ENCODE assay signal across 18 cellular contexts in genomic region chr6:109303149-109303548, GRCh38.
"Had no signal": no experiment of that assay in that cellular context is flagged by ENCODE, and none has a peak within 500 bp of the region (broad histone marks: within the 10 kb centered on the region; RNA-seq: fewer than 3 reads in every experiment).

No MANE protein-coding gene starts in this region.

- H3K27me3 Mint-ChIP-seq: type B pancreatic cell had no signal

- H3K4me3 ChIP-seq: colonic mucosa, mucosa of descending colon, right atrium auricular region, sigmoid colon, thoracic aorta had no signal

- ATAC-seq: naive thymus-derived CD8-positive, alpha-beta T cell; stimulated activated naive CD8-positive, alpha-beta T cell treated with anti-CD3 and anti-CD28 coated beads, Interleukin-15, amount 100 ng/mL, for 72 hours had no signal

- H3K27ac Mint-ChIP-seq: endodermal cell; stimulated activated naive CD8-positive, alpha-beta T cell treated with anti-CD3 and anti-CD28 coated beads, Interleukin-15, amount 100 ng/mL, for 72 hours; type B pancreatic cell had no signal

- H3K4me3 Mint-ChIP-seq: endodermal cell; naive thymus-derived CD8-positive, alpha-beta T cell; stimulated activated naive CD8-positive, alpha-beta T cell treated with anti-CD3 and anti-CD28 coated beads, Interleukin-15, amount 100 ng/mL, for 72 hours; type B pancreatic cell had no signal

- DNase-seq: cerebellar nuclear complex; dermis blood vessel endothelial cell; endodermal cell; foreskin melanocyte; left colon; mammary epithelial cell; mucosa of descending colon; naive thymus-derived CD8-positive, alpha-beta T cell; posterior cingulate gyrus; sigmoid colon; stimulated activated CD4-positive, alpha-beta T cell treated with anti-CD3 and anti-CD28 coated beads, Interleukin-12 subunit alpha, Interleukin-12 subunit beta, amount 100 ng/mL, for 4 hours; stimulated activated naive CD8-positive, alpha-beta T cell treated with anti-CD3 and anti-CD28 coated beads, Interleukin-15, amount 100 ng/mL, for 72 hours; substantia nigra had no signal

- H3K9me3 Mint-ChIP-seq: endodermal cell; naive thymus-derived CD8-positive, alpha-beta T cell; stimulated activated naive CD8-positive, alpha-beta T cell treated with anti-CD3 and anti-CD28 coated beads, Interleukin-15, amount 100 ng/mL, for 72 hours; type B pancreatic cell had no signal

- H3K36me3 Mint-ChIP-seq: naive thymus-derived CD8-positive, alpha-beta T cell; type B pancreatic cell had no signal

- H3K27ac ChIP-seq: neutrophil had no signal

- H3K9me3 ChIP-seq: colonic mucosa, mucosa of descending colon, neutrophil, right atrium auricular region, sigmoid colon, thoracic aorta had no signal

- H3K36me3 ChIP-seq: colonic mucosa, neutrophil, right atrium auricular region, sigmoid colon, thoracic aorta had no signal

- H3K27me3 ChIP-seq: colonic mucosa, neutrophil, right atrium auricular region, sigmoid colon had no signal
